In the genomic region with DNA sequence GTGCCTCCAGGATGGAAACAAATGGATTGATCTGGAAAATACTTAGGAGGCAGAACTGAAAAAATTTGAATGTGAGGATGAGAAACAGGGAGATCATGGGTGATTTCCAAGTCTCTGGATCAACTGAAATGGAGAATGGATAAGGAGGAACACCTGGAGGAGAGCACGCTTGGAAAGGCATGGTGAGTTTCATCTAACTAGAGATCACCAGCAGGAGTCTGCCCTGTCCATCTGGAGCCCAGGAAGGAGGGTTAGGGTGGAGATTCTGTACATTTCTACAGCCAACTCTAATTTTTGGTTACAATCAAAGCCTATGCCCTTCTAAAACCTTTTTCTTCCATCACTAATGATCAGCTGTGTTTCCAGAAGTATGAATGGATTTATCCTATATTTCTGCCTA, we compare ENCODE assay signal across 11 cellular contexts.
"Had no signal": no experiment of that assay in that cellular context is flagged by ENCODE, and none has a peak within 500 bp of the region (broad histone marks: within the 10 kb centered on the region; RNA-seq: fewer than 3 reads in every experiment).

No MANE protein-coding gene starts in this region.

- H3K4me3 Mint-ChIP-seq: activated naive CD8-positive, alpha-beta T cell; activated T-cell treated with anti-CD3 and anti-CD28 coated beads, Interleukin-2, amount 50 U/mL, for 4 hours; naive B cell; stimulated activated naive CD8-positive, alpha-beta T cell treated with anti-CD3 and anti-CD28 coated beads, Interleukin-15, Interleukin-2, amounts not matched to agents 100 ng/mL and 50 ng/mL, for 24 hours had no signal

- H3K27me3 Mint-ChIP-seq: activated naive CD8-positive, alpha-beta T cell; naive B cell; stimulated activated naive CD8-positive, alpha-beta T cell treated with anti-CD3 and anti-CD28 coated beads, Interleukin-15, Interleukin-2, amounts not matched to agents 100 ng/mL and 50 ng/mL, for 24 hours had no signal

- H3K27ac Mint-ChIP-seq: activated naive CD8-positive, alpha-beta T cell; stimulated activated naive CD8-positive, alpha-beta T cell treated with anti-CD3 and anti-CD28 coated beads, Interleukin-15, Interleukin-2, amounts not matched to agents 100 ng/mL and 50 ng/mL, for 24 hours had no signal

- H3K4me1 Mint-ChIP-seq: naive B cell had no signal

- DNase-seq: activated T-cell treated with anti-CD3 and anti-CD28 coated beads, Interleukin-2, amount 50 U/mL, for 4 hours; brain microvascular endothelial cell; foreskin melanocyte; heart left ventricle; naive B cell; stimulated activated CD4-positive, alpha-beta T cell treated with anti-CD3 and anti-CD28 coated beads, Interleukin-15, amount 100 ng/mL, for 24 hours; stimulated activated CD4-positive, alpha-beta T cell treated with anti-CD3 and anti-CD28 coated beads, Interleukin-4, amount 100 ng/mL, for 24 hours; T-helper 1 cell; upper lobe of right lung had no signal

- ATAC-seq: activated T-cell treated with anti-CD3 and anti-CD28 coated beads, Interleukin-2, amount 50 U/mL, for 4 hours; heart left ventricle; upper lobe of right lung had no signal
